ENCODE assay signal across 10 cellular contexts in the genomic region with DNA sequence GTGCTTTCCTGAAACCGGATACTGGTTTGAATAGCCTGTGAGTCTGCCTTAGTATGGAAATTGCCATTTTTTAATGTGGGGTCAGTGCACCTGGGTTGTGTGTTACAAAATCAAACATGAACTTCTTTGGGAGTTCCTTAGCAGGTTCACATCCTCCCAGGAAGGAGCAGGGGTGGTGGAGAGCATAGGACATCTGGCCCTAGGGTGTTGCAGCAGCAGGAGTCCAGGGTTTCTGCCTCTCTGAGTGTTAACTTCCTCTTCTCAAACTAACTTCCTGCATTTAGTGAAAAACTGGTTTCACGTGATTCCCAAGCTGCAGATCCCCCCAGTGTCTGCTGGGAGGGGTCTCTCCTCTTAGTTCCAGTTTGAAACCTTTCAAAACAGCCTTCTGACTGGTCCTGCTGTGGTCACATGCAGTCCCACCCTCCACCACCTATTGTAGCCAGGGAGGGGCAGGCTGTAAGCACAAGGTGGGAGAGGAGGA. TPM values are rescaled to one million over a fixed set of nuclear protein-coding genes. Genes with fewer than 3 reads are reported as not detected.
DNase-seq lines count a peak whose midpoint lies in the region; ATAC-seq and TF ChIP-seq lines count a peak whose summit lies in the region.
"Had no signal": no experiment of that assay in that cellular context is flagged by ENCODE, and none has a peak within 500 bp of the region (broad histone marks: within the 10 kb centered on the region; RNA-seq: fewer than 3 reads in every experiment).

No MANE protein-coding gene starts in this region.

- peak; percentile 56 for DNase-seq in DMS53 (lab: John Stamatoyannopoulos, UW)
- DNase-seq in DMS53 treated with DMSO at 0.1 percent for 48 hours (lab: John Stamatoyannopoulos, UW; ENCODE audit: unreplicated experiment): no peak
- peak; percentile 72 for DNase-seq in NAMALWA (ENCODE audit: low spot score)
- DNase-seq in endothelial cell (ENCODE audit: low spot score): no peak
- no peak for DNase-seq in NCI-H82 (lab: John Stamatoyannopoulos, UW)
- DNase-seq: stimulated activated CD8-positive, alpha-beta memory T cell treated with anti-CD3 and anti-CD28 coated beads, Interleukin-4, amount 100 ng/mL, for 48 hours had no signal

- H3K4me3 Mint-ChIP-seq in endothelial cell (ENCODE audit: unreplicated experiment): no peak overlapping the region

- no peaks in the 10 kb centered on the region for H3K36me3 Mint-ChIP-seq in endothelial cell (ENCODE audit: low read depth, unreplicated experiment)

- H3K27me3 Mint-ChIP-seq in endothelial cell (ENCODE audit: unreplicated experiment): peaks cover 1% of the 10 kb centered on the region

- H3K4me1 Mint-ChIP-seq in endothelial cell (ENCODE audit: unreplicated experiment): peaks cover 16% of the 10 kb centered on the region

- H3K27ac ChIP-seq in skin epidermis: peak overlapping the region in 16 of 21 experiments; percentile 8 to 77 (median 46)
- H3K27ac ChIP-seq: 22Rv1 had no signal

- H3K27ac Mint-ChIP-seq in endothelial cell (ENCODE audit: unreplicated experiment): peak overlapping the region; percentile 62

- ATAC-seq in HG02981 (IDR thresholded peaks at IDR 0.05; ENCODE audit: unreplicated experiment) (no peak), HG03159 (IDR thresholded peaks at IDR 0.05; ENCODE audit: unreplicated experiment) (no peak)

- no peak overlapping the region for H3K4me3 ChIP-seq in skin epidermis

- TF ChIP-seq CTCF in endothelial cell (IDR thresholded peaks at IDR 0.05; ENCODE audit: unreplicated experiment): no peak

- H3K9me3 Mint-ChIP-seq in endothelial cell (ENCODE audit: unreplicated experiment): no peaks in the 10 kb centered on the region

RNA-seq across cellular contexts. Expression of a gene that starts 7.2 kb away (rescaled TPM):
- total RNA-seq in endothelial cell (ENCODE audit: unreplicated experiment): 9.3 TPM

Comparison
In these comparisons a context has a peak if more than half of its experiments do, and no peak if none do; other contexts are left out.
1. DNase-seq: peak in DMS53 (single experiment) and NAMALWA (single experiment); none in DMS53 treated with DMSO at 0.1 percent for 48 hours (single experiment), endothelial cell (single experiment) and NCI-H82 (single experiment).